19 cellular contexts compared by ENCODE assay signal in the genomic region with DNA sequence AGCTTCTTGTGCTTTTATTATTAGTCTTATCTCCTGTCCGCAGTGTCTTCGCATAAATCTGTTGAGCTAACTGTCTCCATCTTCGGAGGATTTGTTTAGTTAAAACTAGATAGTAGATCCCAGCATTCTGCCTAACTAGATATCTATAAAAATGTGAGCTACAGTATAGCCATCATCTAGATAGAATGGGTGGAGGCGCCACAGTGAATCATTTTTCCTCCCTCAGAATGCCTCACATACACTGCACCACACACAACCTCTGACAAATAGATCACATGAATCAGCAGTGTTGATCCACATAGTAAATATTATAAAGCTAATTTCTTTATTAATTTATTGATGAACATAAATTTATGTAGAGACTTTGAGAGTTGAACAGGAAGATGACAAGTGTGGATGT.
"Had no signal": no experiment of that assay in that cellular context is flagged by ENCODE, and none has a peak within 500 bp of the region (broad histone marks: within the 10 kb centered on the region; RNA-seq: fewer than 3 reads in every experiment).

No MANE protein-coding gene starts in this region.

- H3K4me3 Mint-ChIP-seq: naive thymus-derived CD4-positive, alpha-beta T cell; nephron progenitor cell had no signal

- H3K27me3 ChIP-seq: esophagus muscularis mucosa, right atrium auricular region, sigmoid colon, stomach, transverse colon had no signal

- H3K9me3 ChIP-seq: esophagus muscularis mucosa, heart right ventricle, right atrium auricular region, sigmoid colon, stomach, thoracic aorta, transverse colon had no signal

- DNase-seq: effector memory CD4-positive, alpha-beta T cell; heart right ventricle; hypothalamus; islet precursor cell; mammary epithelial cell; naive thymus-derived CD4-positive, alpha-beta T cell; nephron progenitor cell; posterior cingulate gyrus; sigmoid colon; stimulated activated CD4-positive, alpha-beta T cell treated with anti-CD3 and anti-CD28 coated beads, Interleukin-12 subunit alpha, Interleukin-12 subunit beta, amount 100 ng/mL, for 4 hours; stimulated activated naive CD4-positive, alpha-beta T cell; stomach; substantia nigra; transverse colon had no signal

- H3K27ac ChIP-seq: epithelial cell of prostate, esophagus muscularis mucosa, heart right ventricle, right atrium auricular region, sigmoid colon, skin epidermis, stomach, thoracic aorta, transverse colon had no signal

- H3K4me1 Mint-ChIP-seq: naive thymus-derived CD4-positive, alpha-beta T cell had no signal

- H3K27ac Mint-ChIP-seq: naive thymus-derived CD4-positive, alpha-beta T cell; nephron progenitor cell had no signal

- H3K36me3 ChIP-seq: esophagus muscularis mucosa, heart right ventricle, right atrium auricular region, sigmoid colon, stomach, thoracic aorta, transverse colon had no signal

- ATAC-seq: heart right ventricle; naive thymus-derived CD4-positive, alpha-beta T cell had no signal

- H3K36me3 Mint-ChIP-seq: naive thymus-derived CD4-positive, alpha-beta T cell had no signal

- H3K4me3 ChIP-seq: esophagus muscularis mucosa, heart right ventricle, right atrium auricular region, sigmoid colon, skin epidermis, stomach, thoracic aorta, transverse colon had no signal

- H3K4me1 ChIP-seq: esophagus muscularis mucosa, heart right ventricle, right atrium auricular region, sigmoid colon, stomach, transverse colon had no signal
